In the genomic region with DNA sequence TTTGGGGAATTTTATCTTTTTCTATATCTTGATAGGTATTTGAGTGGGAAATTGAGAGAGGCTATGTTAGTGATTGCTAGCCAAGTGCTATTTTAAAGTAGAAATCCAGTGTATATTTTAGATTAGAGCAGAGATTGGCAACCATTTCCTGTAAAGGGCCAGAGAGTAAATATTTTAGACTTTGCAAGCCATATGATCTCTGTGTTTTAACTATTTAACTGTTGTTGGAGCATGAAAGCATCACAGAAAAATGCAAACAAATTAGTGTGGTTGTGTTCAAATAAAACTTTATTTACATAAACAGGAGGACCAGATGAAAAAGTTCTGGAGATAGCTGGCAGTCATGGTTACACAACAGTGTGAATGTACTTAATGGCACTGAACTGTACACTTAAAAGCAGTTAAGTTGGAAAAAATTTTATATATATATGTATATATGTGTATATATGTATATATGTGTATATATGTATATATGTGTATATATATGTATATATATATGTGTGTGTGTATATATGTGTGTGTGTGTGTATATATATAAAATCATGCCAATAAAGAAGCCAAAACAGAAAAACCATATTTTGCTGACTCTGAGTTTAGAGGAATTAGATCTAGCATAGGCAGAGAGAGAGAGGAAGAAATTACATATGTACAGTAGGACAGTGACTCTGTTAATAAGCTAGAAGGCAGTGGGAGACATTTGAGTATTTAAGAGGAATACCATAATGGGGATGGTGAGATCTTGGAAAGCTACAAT, we compare ENCODE assay signal across 10 cellular contexts.
DNase-seq lines count a peak whose midpoint lies in the region; ATAC-seq and TF ChIP-seq lines count a peak whose summit lies in the region.
"Had no signal": no experiment of that assay in that cellular context is flagged by ENCODE, and none has a peak within 500 bp of the region (broad histone marks: within the 10 kb centered on the region; RNA-seq: fewer than 3 reads in every experiment).

No MANE protein-coding gene starts in this region.

- H3K27ac ChIP-seq in SK-N-SH (ENCODE audit: low read depth in 2 of 2, low read length in 1 of 2) = peak overlapping the region in 1 of 2 experiments; percentile 99; a peak in 3 of 4 replicates

- H3K9me3 ChIP-seq in SK-N-SH = no peaks in the 10 kb centered on the region
- no peaks in the 10 kb centered on the region for H3K9me3 ChIP-seq in skeletal muscle satellite cell (replicated peaks; ENCODE audit: low read length)

- no peak overlapping the region for H2AFZ ChIP-seq in SK-N-SH (ENCODE audit: low read depth)

- no peaks in the 10 kb centered on the region for H3K9me2 ChIP-seq in SK-N-SH

- peaks cover 0 to 5% of the 10 kb centered on the region in 2 experiments; a peak in 2 of 4 replicates for H3K4me1 ChIP-seq in SK-N-SH (ENCODE audit: control insufficient read depth in 1 of 2, insufficient read depth in 2 of 2, low read depth in 1 of 2, low read length in 1 of 2)
- peaks cover 53% of the 10 kb centered on the region for H3K4me1 ChIP-seq in skeletal muscle satellite cell (ENCODE audit: control insufficient read depth, insufficient read depth, low read length)

- no peak for TF ChIP-seq EP300 in SK-N-SH (IDR thresholded peaks at IDR 0.05; ENCODE audit: borderline replicate concordance in 1 of 2, low read depth in 1 of 2, low read length in 1 of 2)

- peak overlapping the region; percentile 76; the same call in 1 of the 2 replicates for H3K9ac ChIP-seq in SK-N-SH
- H3K9ac ChIP-seq in skeletal muscle satellite cell (ENCODE audit: low read depth, low read length) = peak overlapping the region; percentile 66

- no peak overlapping the region for H3K4me2 ChIP-seq in SK-N-SH
- H3K4me2 ChIP-seq in skeletal muscle satellite cell (ENCODE audit: low read length) = peak overlapping the region; percentile 29

- CTCF ChIA-PET in SK-N-SH (lab: Yijun Ruan, JAX) = interaction anchor here (1.2 kb wide), 1 partner anchor 8 kb away, joined by 3 read pairs; no protein-coding TSS in a partner anchor

- no peaks in the 10 kb centered on the region for H3K36me3 ChIP-seq in SK-N-SH (replicated peaks in 1 of 2; ENCODE audit: control insufficient read depth in 1 of 2, insufficient read depth in 2 of 2, low read length in 1 of 2)
- H3K36me3 ChIP-seq in skeletal muscle satellite cell (ENCODE audit: insufficient read depth, low read length) = no peaks in the 10 kb centered on the region

- peaks cover 13% of the 10 kb centered on the region; the same call in 1 of the 2 replicates for H3K79me2 ChIP-seq in SK-N-SH (ENCODE audit: insufficient read depth)

- H3K27me3 ChIP-seq in SK-N-SH (ENCODE audit: insufficient read depth) (no peaks in the 10 kb centered on the region), skeletal muscle satellite cell (ENCODE audit: control insufficient read depth, insufficient read depth, low read length) (peaks cover 2% of the 10 kb centered on the region)

- H3F3A ChIP-seq in SK-N-SH (replicated peaks; ENCODE audit: insufficient read depth) = peaks cover 40% of the 10 kb centered on the region

- peak; percentile 52 for DNase-seq in HCEC 1CT
- DNase-seq in SK-N-SH = no peak
- peak; percentile 52 for DNase-seq in fibroblast of mammary gland (ENCODE audit: low read depth)
- DNase-seq in NCI-H146 treated with DMSO at 0.1 percent for 48 hours (lab: John Stamatoyannopoulos, UW; ENCODE audit: unreplicated experiment) = no peak
- DNase-seq in NOMO-1 treated with dmso at 0.1 percent for 144 hours (lab: John Stamatoyannopoulos, UW; ENCODE audit: unreplicated experiment) = no peak
- DNase-seq: activated CD4-positive, alpha-beta T cell treated with anti-CD3 and anti-CD28 coated beads for 1 hour; activated effector memory CD4-positive, alpha-beta T cell treated with anti-CD3 and anti-CD28 coated beads, Interleukin-2, amount 50 U/mL, for 16 hours; NCI-H524 treated with DMSO at 0.1 percent for 48 hours had no signal

- POLR2A ChIA-PET in SK-N-SH (lab: Yijun Ruan, JAX) = no interaction called here

- H3K4me3 ChIP-seq in SK-N-SH (ENCODE audit: low read depth in 2 of 2, low read length in 1 of 2) (no peak overlapping the region), fibroblast of mammary gland (ENCODE audit: control insufficient read depth, low read depth, low read length) (no peak overlapping the region), skeletal muscle satellite cell (ENCODE audit: low read length) (no peak overlapping the region)

- TF ChIP-seq RAD21 in SK-N-SH (IDR thresholded peaks at IDR 0.05; ENCODE audit: low read length) = no peak

- TF ChIP-seq CTCF in SK-N-SH (IDR thresholded peaks at IDR 0.05) (no peak), fibroblast of mammary gland (conservative IDR thresholded peaks at IDR 0.05; ENCODE audit: control insufficient read depth, insufficient read depth, low read depth, low read length) (no peak)

- ATAC-seq in GM18907 (IDR thresholded peaks at IDR 0.05; ENCODE audit: unreplicated experiment) = no peak

- H4K20me1 ChIP-seq in SK-N-SH (ENCODE audit: insufficient read depth) = no peaks in the 10 kb centered on the region

TF ChIP-seq in SK-N-SH, 30 proteins besides CTCF, POLR2A, EP300 and RAD21:
- TF ChIP-seq, protein P1, sequence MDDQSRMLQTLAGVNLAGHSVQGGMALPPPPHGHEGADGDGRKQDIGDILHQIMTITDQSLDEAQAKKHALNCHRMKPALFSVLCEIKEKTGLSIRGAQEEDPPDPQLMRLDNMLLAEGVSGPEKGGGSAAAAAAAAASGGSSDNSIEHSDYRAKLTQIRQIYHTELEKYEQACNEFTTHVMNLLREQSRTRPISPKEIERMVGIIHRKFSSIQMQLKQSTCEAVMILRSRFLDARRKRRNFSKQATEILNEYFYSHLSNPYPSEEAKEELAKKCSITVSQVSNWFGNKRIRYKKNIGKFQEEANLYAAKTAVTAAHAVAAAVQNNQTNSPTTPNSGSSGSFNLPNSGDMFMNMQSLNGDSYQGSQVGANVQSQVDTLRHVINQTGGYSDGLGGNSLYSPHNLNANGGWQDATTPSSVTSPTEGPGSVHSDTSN (IDR thresholded peaks at IDR 0.05) = peak; percentile 30; the same call in 1 of the 2 replicates
- TF ChIP-seq, protein P2, sequence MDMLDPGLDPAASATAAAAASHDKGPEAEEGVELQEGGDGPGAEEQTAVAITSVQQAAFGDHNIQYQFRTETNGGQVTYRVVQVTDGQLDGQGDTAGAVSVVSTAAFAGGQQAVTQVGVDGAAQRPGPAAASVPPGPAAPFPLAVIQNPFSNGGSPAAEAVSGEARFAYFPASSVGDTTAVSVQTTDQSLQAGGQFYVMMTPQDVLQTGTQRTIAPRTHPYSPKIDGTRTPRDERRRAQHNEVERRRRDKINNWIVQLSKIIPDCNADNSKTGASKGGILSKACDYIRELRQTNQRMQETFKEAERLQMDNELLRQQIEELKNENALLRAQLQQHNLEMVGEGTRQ (IDR thresholded peaks at IDR 0.05; ENCODE audit: borderline replicate concordance, low read depth, low read length) = no peak
- peak; percentile 77 for TF ChIP-seq MEF2A (IDR thresholded peaks at IDR 0.05; ENCODE audit: borderline replicate concordance, low read depth)
- TF ChIP-seq GABPA (IDR thresholded peaks at IDR 0.05; ENCODE audit: low read depth) = no peak
- TF ChIP-seq NRF1 (IDR thresholded peaks at IDR 0.05; ENCODE audit: low read depth, low read length) = no peak
- TF ChIP-seq, protein P3, sequence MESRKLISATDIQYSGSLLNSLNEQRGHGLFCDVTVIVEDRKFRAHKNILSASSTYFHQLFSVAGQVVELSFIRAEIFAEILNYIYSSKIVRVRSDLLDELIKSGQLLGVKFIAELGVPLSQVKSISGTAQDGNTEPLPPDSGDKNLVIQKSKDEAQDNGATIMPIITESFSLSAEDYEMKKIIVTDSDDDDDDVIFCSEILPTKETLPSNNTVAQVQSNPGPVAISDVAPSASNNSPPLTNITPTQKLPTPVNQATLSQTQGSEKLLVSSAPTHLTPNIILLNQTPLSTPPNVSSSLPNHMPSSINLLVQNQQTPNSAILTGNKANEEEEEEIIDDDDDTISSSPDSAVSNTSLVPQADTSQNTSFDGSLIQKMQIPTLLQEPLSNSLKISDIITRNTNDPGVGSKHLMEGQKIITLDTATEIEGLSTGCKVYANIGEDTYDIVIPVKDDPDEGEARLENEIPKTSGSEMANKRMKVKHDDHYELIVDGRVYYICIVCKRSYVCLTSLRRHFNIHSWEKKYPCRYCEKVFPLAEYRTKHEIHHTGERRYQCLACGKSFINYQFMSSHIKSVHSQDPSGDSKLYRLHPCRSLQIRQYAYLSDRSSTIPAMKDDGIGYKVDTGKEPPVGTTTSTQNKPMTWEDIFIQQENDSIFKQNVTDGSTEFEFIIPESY (IDR thresholded peaks at IDR 0.05; ENCODE audit: borderline replicate concordance, low read depth) = no peak
- peak; percentile 59 for TF ChIP-seq JUND (IDR thresholded peaks at IDR 0.05)
- no peak for TF ChIP-seq GATA2 (CRISPR knock-in tag; IDR thresholded peaks at IDR 0.05)
- peak; percentile 44; the same call in 1 of the 2 replicates for TF ChIP-seq NFIC (IDR thresholded peaks at IDR 0.05; ENCODE audit: borderline replicate concordance)
- 0 out of 2 replicates have a peak, but pooled peaks have one; percentile 50 for TF ChIP-seq FOXM1 (IDR thresholded peaks at IDR 0.05; ENCODE audit: low read depth)
- 0 out of 2 replicates have a peak, but pooled peaks have one; percentile 26 for TF ChIP-seq TEAD4 (IDR thresholded peaks at IDR 0.05; ENCODE audit: borderline replicate concordance, insufficient read depth)
- no peak for TF ChIP-seq RFX5 (IDR thresholded peaks at IDR 0.05; ENCODE audit: low read length)
- no peak for TF ChIP-seq MXI1 (IDR thresholded peaks at IDR 0.05; ENCODE audit: low read depth, low read length)
- no peak for TF ChIP-seq ELF1 (IDR thresholded peaks at IDR 0.05)
- TF ChIP-seq RXRA (IDR thresholded peaks at IDR 0.05; ENCODE audit: borderline replicate concordance, low read depth) = no peak
- TF ChIP-seq FOSL2 (IDR thresholded peaks at IDR 0.05; ENCODE audit: borderline replicate concordance, low read depth) = no peak
- TF ChIP-seq YY1 (IDR thresholded peaks at IDR 0.05; ENCODE audit: low read depth) = no peak
- TF ChIP-seq TCF12 (IDR thresholded peaks at IDR 0.05) = peak; percentile 32; the same call in 1 of the 2 replicates

Comparison
In these comparisons a context has a peak if more than half of its experiments do, and no peak if none do; other contexts are left out.
1. DNase-seq: peak in HCEC 1CT (single experiment) and fibroblast of mammary gland (single experiment); none in SK-N-SH (single experiment), NCI-H146 treated with DMSO at 0.1 percent for 48 hours (single experiment) and NOMO-1 treated with dmso at 0.1 percent for 144 hours (single experiment).